In the genomic region with DNA sequence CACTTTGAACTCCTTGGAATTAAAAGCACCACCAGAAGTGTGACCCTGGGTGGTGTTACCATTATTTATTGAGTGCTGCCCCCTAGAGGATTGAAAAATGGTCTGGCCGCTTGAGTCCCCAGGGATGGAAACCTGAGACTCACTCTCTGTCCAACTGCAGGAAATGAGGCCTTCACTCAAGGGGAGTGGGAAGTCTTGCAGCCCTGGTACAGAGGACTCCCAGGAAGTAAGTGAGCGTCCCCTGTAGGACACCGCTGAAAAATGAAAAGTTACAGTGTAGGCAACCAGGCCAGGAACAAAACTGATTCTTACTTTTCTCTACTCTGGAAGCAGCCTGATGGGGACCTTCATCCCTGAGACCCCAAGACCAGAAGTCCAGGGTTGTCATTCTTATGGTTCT, we compare ENCODE assay signal across 8 cellular contexts. TPM values are rescaled to one million over a fixed set of nuclear protein-coding genes. Genes with fewer than 3 reads are reported as not detected.
A peak's percentile ranks its signal among the peaks of the same experiment; 100 is the strongest.
DNase-seq lines count a peak whose midpoint lies in the region; ATAC-seq and TF ChIP-seq lines count a peak whose summit lies in the region.

No MANE protein-coding gene starts in this region.

- peak overlapping the region; percentile 74 for H2AFZ ChIP-seq in mammary epithelial cell (ENCODE audit: low read depth, low read length)

- no peaks in the 10 kb centered on the region for H3K36me3 ChIP-seq in mammary epithelial cell (ENCODE audit: insufficient read depth, low read length)
- H3K36me3 ChIP-seq in stomach = no peaks in the 10 kb centered on the region

- no TSS peak for BruUV-seq in mammary epithelial cell (replicated peaks; lab: Mats Ljungman, UMichigan)

- H3K4me1 ChIP-seq in mammary epithelial cell (ENCODE audit: insufficient read depth, low read length) (peaks cover 60% of the 10 kb centered on the region), stomach (peaks cover 14 to 56% (median 46%) of the 10 kb centered on the region in 4 donors)

- H3K27ac ChIP-seq in mammary epithelial cell (ENCODE audit: insufficient read depth, low read depth, low read length) (peak overlapping the region; percentile 93), stomach (peak overlapping the region in 2 of 5 donors; percentile 88 to 93)

- WGBS in mammary epithelial cell (ENCODE audit: low coverage, missing lambda C conversion rate) = 31% methylated on average over 3 of the region's 3 CpGs
- 45 to 72% (median 57%) methylated on average over 3 of the region's 3 CpGs for WGBS in stomach, 5 donors

- H3K4me2 ChIP-seq in mammary epithelial cell (ENCODE audit: insufficient read depth, low read depth, low read length) = no peak overlapping the region

- DNase-seq in AG10803 (ENCODE audit: low read depth) (peak; percentile 87), NCI-H187 (lab: John Stamatoyannopoulos, UW) (peak; percentile 61 to 62), SW480 (ENCODE audit: low spot score) (peak; percentile 83), mammary epithelial cell (peak; percentile 77), left kidney (ENCODE audit: low read depth, low spot score) (peak; percentile 97), stomach (peak; percentile 39)

- TF ChIP-seq EP300 in stomach (IDR thresholded peaks at IDR 0.05) = no peak

- peak overlapping the region; percentile 73 for H3K9ac ChIP-seq in mammary epithelial cell (ENCODE audit: insufficient read depth, low read length)

- no peak for TF ChIP-seq POLR2A in stomach (IDR thresholded peaks at IDR 0.05)

- dilution Hi-C loops in mammary epithelial cell (cut with HindIII; ENCODE audit: low sequenced_read_pairs) = no loop called here

- H3K4me3 ChIP-seq in AG10803 (ENCODE audit: low read length) = no peak overlapping the region
- H3K4me3 ChIP-seq in mammary epithelial cell (replicated peaks in 1 of 3; ENCODE audit: insufficient read depth in 1 of 3, low read depth in 2 of 3, low read length in 3 of 3) = no peak overlapping the region
- no peak overlapping the region for H3K4me3 ChIP-seq in stomach

- intact Hi-C loops in mammary epithelial cell (cut with micrococcal nuclease) = loop anchor here (5.0 to 10.0 kb wide), 2 partner anchors 655 to 988 kb away; no protein-coding TSS in a partner anchor
- intact Hi-C loops in stomach (cut with DNase I; ENCODE audit: low total_unique reads) = no loop called here

- CTCF ChIA-PET in mammary epithelial cell (lab: Charles Lee; ENCODE audit: low non-redundant PET) = interaction anchor here (1.3 kb wide), 1 partner anchor 246 kb away, joined by 3 read pairs; no protein-coding TSS in a partner anchor

- in situ Hi-C loops in mammary epithelial cell (cut with MboI; ENCODE audit: low sequenced_read_pairs in 2 of 2) = no loop called here

- TF ChIP-seq CTCF in AG10803 (conservative IDR thresholded peaks at IDR 0.05; ENCODE audit: low read length) (peak; percentile 66), mammary epithelial cell (conservative IDR thresholded peaks at IDR 0.05 in 1 of 2, IDR thresholded peaks at IDR 0.05 in 1 of 2; ENCODE audit: extremely low read depth in 1 of 2, insufficient read depth in 1 of 2, low read depth in 1 of 2, low read length in 2 of 2) (peak; percentile 69 to 75), stomach (IDR thresholded peaks at IDR 0.05) (peak in 4 of 7 experiments; percentile 34 to 60 (median 53))

- H4K20me1 ChIP-seq in mammary epithelial cell (ENCODE audit: insufficient read depth, low read length) = no peaks in the 10 kb centered on the region

- H3K27me3 ChIP-seq in mammary epithelial cell (ENCODE audit: insufficient read depth, low read length) = no peaks in the 10 kb centered on the region
- H3K27me3 ChIP-seq in stomach = peaks cover 0 to 25% (median 13%) of the 10 kb centered on the region in 3 donors

- peaks cover 28% of the 10 kb centered on the region for H3K79me2 ChIP-seq in mammary epithelial cell (ENCODE audit: insufficient read depth, low read length)

- ATAC-seq in GM18511 (IDR thresholded peaks at IDR 0.05; ENCODE audit: unreplicated experiment) (peak; percentile 58), HG02981 (IDR thresholded peaks at IDR 0.05; ENCODE audit: unreplicated experiment) (peak; percentile 66)

- H3K9me3 ChIP-seq in mammary epithelial cell (replicated peaks; ENCODE audit: insufficient read depth, low read length) (no peaks in the 10 kb centered on the region), stomach (no peaks in the 10 kb centered on the region)

RNA-seq across cellular contexts. Expression of a gene that starts 2.2 kb away (rescaled TPM):
- total RNA-seq in mammary epithelial cell (10 to 100 TPM; 32.3 to 58.8 TPM), stomach (100 to 1,000 TPM in 2 of 5 donors, 10 to 100 TPM in 3; 21.0 to 166 (median 56.9) TPM)
- polyA plus RNA-seq in mammary epithelial cell (47.4 TPM), stomach (10 to 100 TPM in 1 of 3 donors, 1 to 10 TPM in 1, under 1 TPM in 1; 0.92 to 13.2 (median 2.9) TPM)
- 109 TPM for polyA minus RNA-seq in mammary epithelial cell

Comparison
In these comparisons a context has a peak if more than half of its experiments do, and no peak if none do; other contexts are left out.
1. DNase-seq: peak in every context shown above with its lines; median percentile 97 in left kidney; 87 in AG10803; 83 in SW480; 77 in mammary epithelial cell; 62 in NCI-H187; 39 in stomach.